In the genomic region with DNA sequence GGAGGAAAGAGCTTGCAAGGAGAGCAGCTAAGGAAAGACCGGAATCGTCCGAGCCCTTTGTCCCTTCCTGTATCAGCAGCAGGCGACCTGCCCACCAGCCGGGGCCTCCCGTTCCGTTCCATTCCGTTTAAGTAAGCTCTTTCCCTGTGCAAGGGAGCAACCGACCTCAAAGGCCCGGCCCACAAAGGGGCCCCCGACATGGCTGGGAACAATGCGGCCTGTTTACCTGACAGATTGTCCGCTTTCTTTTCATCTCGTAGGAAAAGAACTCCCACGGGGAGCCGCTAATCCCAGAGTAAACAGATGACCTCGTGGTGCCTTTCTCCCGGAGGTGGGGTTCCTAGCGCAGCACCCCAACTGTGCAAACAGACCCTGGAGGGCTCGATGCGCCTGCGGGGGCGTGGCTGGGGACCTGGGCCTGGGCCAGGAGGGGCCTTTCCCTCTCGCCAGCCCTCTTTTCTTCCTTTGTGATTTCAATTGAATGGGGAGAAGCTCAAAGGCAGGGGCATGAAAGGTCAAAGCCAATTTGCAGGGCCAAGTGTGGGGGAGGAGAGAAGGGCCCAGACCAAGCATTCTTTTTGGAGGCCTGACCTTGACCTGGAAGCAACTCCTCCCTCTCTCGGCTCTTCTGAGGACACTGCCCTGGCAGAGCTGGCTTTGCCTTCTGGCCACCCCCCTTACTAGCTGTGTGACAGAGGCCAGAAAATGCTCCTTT, we compare ENCODE assay signal across 16 cellular contexts.
DNase-seq lines count a peak whose midpoint lies in the region; ATAC-seq lines count a peak whose summit lies in the region.
"Had no signal": no experiment of that assay in that cellular context is flagged by ENCODE, and none has a peak within 500 bp of the region (broad histone marks: within the 10 kb centered on the region; RNA-seq: fewer than 3 reads in every experiment).

No MANE protein-coding gene starts in this region.

- no peak overlapping the region for H3K27ac ChIP-seq in SJCRH30
- H3K27ac ChIP-seq in aorta (ENCODE audit: low read depth in 1 of 2, low read length in 2 of 2), result no peak overlapping the region
- H3K27ac ChIP-seq: cardiac muscle cell, sigmoid colon, thyroid gland had no signal

- H3K27me3 ChIP-seq in SJCRH30 (peaks cover 11% of the 10 kb centered on the region; the same call in 1 of the 2 replicates), aorta (ENCODE audit: control insufficient read depth in 1 of 2, insufficient read depth in 2 of 2, low read length in 1 of 2) (no peaks in the 10 kb centered on the region)
- H3K27me3 ChIP-seq: thyroid gland had no signal

- H3K4me1 ChIP-seq in SJCRH30, result no peaks in the 10 kb centered on the region
- H3K4me1 ChIP-seq in aorta (ENCODE audit: control insufficient read depth in 1 of 2, insufficient read depth in 2 of 2, low read length in 2 of 2), result peaks cover 0 to 5% of the 10 kb centered on the region in 2 donors

- DNase-seq in NCI-H82 (lab: John Stamatoyannopoulos, UW), result peak; percentile 41
- no peak for DNase-seq in NCI-H82 treated with DMSO at 0.1 percent for 48 hours (lab: John Stamatoyannopoulos, UW; ENCODE audit: unreplicated experiment)
- DNase-seq in SJCRH30, result peak; percentile 12 to 37
- DNase-seq in left kidney (ENCODE audit: low read depth, low spot score), result peak; percentile 74
- DNase-seq in aorta, result peak; percentile 42 to 73
- DNase-seq in central memory CD4-positive, alpha-beta T cell, result no peak
- DNase-seq in anterior cingulate cortex (lab: John Stamatoyannopoulos, UW), result no peak
- DNase-seq: activated CD4-positive, alpha-beta memory T cell treated with anti-CD3 and anti-CD28 coated beads for 36 hours; activated effector memory CD4-positive, alpha-beta T cell treated with anti-CD3 and anti-CD28 coated beads, Interleukin-2, amount 50 U/mL, for 16 hours; erythroblast; HCEC 1CT; NCI-H187 treated with DMSO at 0.1 percent for 48 hours; sigmoid colon; thyroid gland had no signal

- H3K9me3 ChIP-seq in SJCRH30 (replicated peaks), result no peaks in the 10 kb centered on the region
- H3K9me3 ChIP-seq in aorta (ENCODE audit: control insufficient read depth, low read length), result no peaks in the 10 kb centered on the region
- H3K9me3 ChIP-seq: sigmoid colon, thyroid gland had no signal

- no peaks in the 10 kb centered on the region for H3K36me3 ChIP-seq in SJCRH30
- H3K36me3 ChIP-seq in aorta (ENCODE audit: control insufficient read depth in 1 of 2, insufficient read depth in 2 of 2, low read length in 1 of 2), result no peaks in the 10 kb centered on the region
- H3K36me3 ChIP-seq: cardiac muscle cell, sigmoid colon, thyroid gland had no signal

- no peak for ATAC-seq in aorta (ENCODE audit: low FRiP score)
- no peak for ATAC-seq in HG03432 (IDR thresholded peaks at IDR 0.05; ENCODE audit: unreplicated experiment)

- intact Hi-C loops in aorta (cut with DNase I), result no loop called here

- H3K4me3 ChIP-seq in SJCRH30 (peak overlapping the region; percentile 16; the same call in 1 of the 2 replicates), aorta (ENCODE audit: low read length in 2 of 2) (no peak overlapping the region)
- H3K4me3 ChIP-seq: cardiac muscle cell, sigmoid colon, thyroid gland had no signal

- 86 to 87% methylated on average over 25 of the region's 25 CpGs for WGBS in aorta, 2 donors

Comparison
In these comparisons a context has a peak if more than half of its experiments do, and no peak if none do; other contexts are left out.
1. DNase-seq: peak in NCI-H82 (single experiment), SJCRH30 (2 of 2), left kidney (single experiment) and aorta (2 of 2); none in NCI-H82 treated with DMSO at 0.1 percent for 48 hours (single experiment), central memory CD4-positive, alpha-beta T cell (single experiment) and anterior cingulate cortex (0 of 58).